ENCODE assay signal across 1 cellular context in genomic region chr10:82668266-82668665, GRCh38.
TF ChIP-seq lines count a peak whose summit lies in the region.

No MANE protein-coding gene starts in this region.

TF ChIP-seq in SK-N-SH, 30 proteins besides CTCF, POLR2A, EP300 and RAD21 (continued from another document):
- TF ChIP-seq SMC3 (IDR thresholded peaks at IDR 0.05; ENCODE audit: low read depth, low read length) = no peak
- TF ChIP-seq REST (IDR thresholded peaks at IDR 0.05; ENCODE audit: low read depth, low read length) = no peak
- TF ChIP-seq RXRA (IDR thresholded peaks at IDR 0.05; ENCODE audit: borderline replicate concordance, low read depth) = 0 out of 2 replicates have a peak, but pooled peaks have one; percentile 48
- TF ChIP-seq JUND (IDR thresholded peaks at IDR 0.05) = peak; percentile 86
- TF ChIP-seq MEF2A (IDR thresholded peaks at IDR 0.05; ENCODE audit: borderline replicate concordance, low read depth) = peak; percentile 62
- TF ChIP-seq PBX3 (IDR thresholded peaks at IDR 0.05) = no peak; the same call in 1 of the 2 replicates
- no peak for TF ChIP-seq RFX5 (IDR thresholded peaks at IDR 0.05; ENCODE audit: low read length)
- no peak for TF ChIP-seq MAX (IDR thresholded peaks at IDR 0.05; ENCODE audit: low read depth)
- peak; percentile 90 for TF ChIP-seq FOSL2 (IDR thresholded peaks at IDR 0.05; ENCODE audit: borderline replicate concordance, low read depth)
- peak; percentile 42; the same call in 1 of the 2 replicates for TF ChIP-seq NFIC (IDR thresholded peaks at IDR 0.05; ENCODE audit: borderline replicate concordance)
- TF ChIP-seq TAF1 (IDR thresholded peaks at IDR 0.05; ENCODE audit: borderline replicate concordance, low read depth, low read length) = no peak
